In genomic region chr10:88465765-88466164, GRCh38 we compare ENCODE assay signal across 35 cellular contexts.
"Had no signal": no experiment of that assay in that cellular context is flagged by ENCODE, and none has a peak within 500 bp of the region (broad histone marks: within the 10 kb centered on the region; RNA-seq: fewer than 3 reads in every experiment).

No MANE protein-coding gene starts in this region.

- H3K4me3 ChIP-seq: MG63 had no signal

- H3K27me3 ChIP-seq: MG63 had no signal

- DNase-seq: Karpas-422, Kasumi-1, KBM-7, KG1, MG63, MM.1S, MV-4-11, NCI-H1048, NCI-H1092, NCI-H1092 treated with DMSO at 0.1 percent for 48 hours, NCI-H1105, NCI-H1105 treated with DMSO at 0.1 percent for 48 hours, NCI-H1417, NCI-H1417 treated with DMSO at 0.1 percent for 48 hours, NCI-H1436, NCI-H1436 treated with DMSO at 0.1 percent for 48 hours, NCI-H146, NCI-H1694, NCI-H1694 treated with DMSO at 0.1 percent for 48 hours, NCI-H187, NCI-H187 treated with DMSO at 0.1 percent for 48 hours, NCI-H1930, NCI-H2029, NCI-H2029 treated with DMSO at 0.1 percent for 48 hours, NCI-H2081, NCI-H2081 treated with DMSO at 0.1 percent for 48 hours, NCI-H2107, NCI-H2171, NCI-H2171 treated with DMSO at 0.1 percent for 48 hours, NCI-H2227 treated with DMSO at 0.1 percent for 48 hours, NCI-H226, NCI-H345, NCI-H446, NCI-H446 treated with DMSO at 0.1 percent for 48 hours had no signal

- H3K9me3 ChIP-seq: MG63 had no signal

- H3K36me3 ChIP-seq: MG63 had no signal

- H3K27ac ChIP-seq: KMS-11 had no signal
